In genomic region chr6:108518714-108519576, GRCh38 we compare ENCODE assay signal across 8 cellular contexts. TPM values are rescaled to one million over a fixed set of nuclear protein-coding genes. Genes with fewer than 3 reads are reported as not detected.
DNase-seq lines count a peak whose midpoint lies in the region; ATAC-seq and TF ChIP-seq lines count a peak whose summit lies in the region.

No MANE protein-coding gene starts in this region.

- no peaks in the 10 kb centered on the region for H3F3A ChIP-seq in GM23338 (replicated peaks; ENCODE audit: low read depth)

- H3K9me2 ChIP-seq in GM23338 (ENCODE audit: insufficient read depth) = no peaks in the 10 kb centered on the region

- H3K36me3 ChIP-seq in GM23338 (ENCODE audit: insufficient read depth) = no peaks in the 10 kb centered on the region

- H3K27ac Mint-ChIP-seq in GM23338 = no peak overlapping the region

- H3K4me3 ChIP-seq in GM23338 = no peak overlapping the region

- H3K79me2 ChIP-seq in GM23338 (replicated peaks; ENCODE audit: insufficient read depth) = no peaks in the 10 kb centered on the region

- H3K9me3 Mint-ChIP-seq in GM23338 = peaks cover 9% of the 10 kb centered on the region

- H3K27me3 ChIP-seq in GM23338 (ENCODE audit: insufficient read depth) = no peaks in the 10 kb centered on the region

- H4K20me1 ChIP-seq in GM23338 (replicated peaks; ENCODE audit: insufficient read depth) = no peaks in the 10 kb centered on the region

- H3K4me2 ChIP-seq in GM23338 = no peak overlapping the region

- TF ChIP-seq CTCF in GM23338 (conservative IDR thresholded peaks at IDR 0.05; ENCODE audit: low read depth in 2 of 2) = peak; percentile 68 to 81

- H3K36me3 Mint-ChIP-seq in GM23338 (ENCODE audit: low read depth) = peaks cover 2% of the 10 kb centered on the region

- peak; percentile 50 to 64 for DNase-seq in AML-193 (lab: John Stamatoyannopoulos, UW)
- DNase-seq in GM23338 (ENCODE audit: low spot score) = peak; percentile 76
- peak; percentile 22 for DNase-seq in RPMI8226
- DNase-seq in glomerular visceral epithelial cell (ENCODE audit: extremely low spot score) = peak; percentile 13
- no peak for DNase-seq in hippocampal formation (lab: John Stamatoyannopoulos, UW)
- DNase-seq in C1 segment of cervical spinal cord (lab: John Stamatoyannopoulos, UW) = no peak
- no peak for DNase-seq in stimulated activated CD4-positive, alpha-beta T cell treated with anti-CD3 and anti-CD28 coated beads, Interleukin-2, amount 100 ng/mL, for 48 hours

- peak; percentile 87 for ATAC-seq in GM23338
- ATAC-seq in HG03097 (IDR thresholded peaks at IDR 0.05; ENCODE audit: low FRiP score, unreplicated experiment) = no peak

- no peaks in the 10 kb centered on the region; the same call in 1 of the 3 replicates for H3K4me1 Mint-ChIP-seq in GM23338

- peaks cover 3% of the 10 kb centered on the region for H3K27me3 Mint-ChIP-seq in GM23338 (ENCODE audit: insufficient read depth, low read depth, poor library complexity)

- H3K4me1 ChIP-seq in GM23338 (ENCODE audit: insufficient read depth) = no peaks in the 10 kb centered on the region

- H2AFZ ChIP-seq in GM23338 = no peak overlapping the region

- no peak overlapping the region for H3K4me3 Mint-ChIP-seq in GM23338

- H3K27ac ChIP-seq in GM23338 (ENCODE audit: low read depth) = no peak overlapping the region

TF ChIP-seq in GM23338, 12 proteins besides CTCF, POLR2A, EP300 and RAD21:
- TF ChIP-seq EZH2 (IDR thresholded peaks at IDR 0.05; ENCODE audit: low read depth, unreplicated experiment) (no peak), NANOG (IDR thresholded peaks at IDR 0.05; ENCODE audit: borderline replicate concordance) (no peak), EZH2phosphoT487 (IDR thresholded peaks at IDR 0.05; ENCODE audit: unreplicated experiment) (no peak), ZNF114 (CRISPR knock-in tag; IDR thresholded peaks at IDR 0.05) (no peak), REST (IDR thresholded peaks at IDR 0.05; ENCODE audit: unreplicated experiment) (no peak), JUNB (IDR thresholded peaks at IDR 0.05; ENCODE audit: unreplicated experiment) (no peak), STAT1 (IDR thresholded peaks at IDR 0.05; ENCODE audit: unreplicated experiment) (no peak), ZNF331 (CRISPR knock-in tag; IDR thresholded peaks at IDR 0.05; ENCODE audit: low read depth) (no peak), POLR2AphosphoS5 (IDR thresholded peaks at IDR 0.05; ENCODE audit: low read depth) (no peak), CREB1 (CRISPR knock-in tag; IDR thresholded peaks at IDR 0.05; ENCODE audit: low read depth) (no peak)
- TF ChIP-seq, protein P1, sequence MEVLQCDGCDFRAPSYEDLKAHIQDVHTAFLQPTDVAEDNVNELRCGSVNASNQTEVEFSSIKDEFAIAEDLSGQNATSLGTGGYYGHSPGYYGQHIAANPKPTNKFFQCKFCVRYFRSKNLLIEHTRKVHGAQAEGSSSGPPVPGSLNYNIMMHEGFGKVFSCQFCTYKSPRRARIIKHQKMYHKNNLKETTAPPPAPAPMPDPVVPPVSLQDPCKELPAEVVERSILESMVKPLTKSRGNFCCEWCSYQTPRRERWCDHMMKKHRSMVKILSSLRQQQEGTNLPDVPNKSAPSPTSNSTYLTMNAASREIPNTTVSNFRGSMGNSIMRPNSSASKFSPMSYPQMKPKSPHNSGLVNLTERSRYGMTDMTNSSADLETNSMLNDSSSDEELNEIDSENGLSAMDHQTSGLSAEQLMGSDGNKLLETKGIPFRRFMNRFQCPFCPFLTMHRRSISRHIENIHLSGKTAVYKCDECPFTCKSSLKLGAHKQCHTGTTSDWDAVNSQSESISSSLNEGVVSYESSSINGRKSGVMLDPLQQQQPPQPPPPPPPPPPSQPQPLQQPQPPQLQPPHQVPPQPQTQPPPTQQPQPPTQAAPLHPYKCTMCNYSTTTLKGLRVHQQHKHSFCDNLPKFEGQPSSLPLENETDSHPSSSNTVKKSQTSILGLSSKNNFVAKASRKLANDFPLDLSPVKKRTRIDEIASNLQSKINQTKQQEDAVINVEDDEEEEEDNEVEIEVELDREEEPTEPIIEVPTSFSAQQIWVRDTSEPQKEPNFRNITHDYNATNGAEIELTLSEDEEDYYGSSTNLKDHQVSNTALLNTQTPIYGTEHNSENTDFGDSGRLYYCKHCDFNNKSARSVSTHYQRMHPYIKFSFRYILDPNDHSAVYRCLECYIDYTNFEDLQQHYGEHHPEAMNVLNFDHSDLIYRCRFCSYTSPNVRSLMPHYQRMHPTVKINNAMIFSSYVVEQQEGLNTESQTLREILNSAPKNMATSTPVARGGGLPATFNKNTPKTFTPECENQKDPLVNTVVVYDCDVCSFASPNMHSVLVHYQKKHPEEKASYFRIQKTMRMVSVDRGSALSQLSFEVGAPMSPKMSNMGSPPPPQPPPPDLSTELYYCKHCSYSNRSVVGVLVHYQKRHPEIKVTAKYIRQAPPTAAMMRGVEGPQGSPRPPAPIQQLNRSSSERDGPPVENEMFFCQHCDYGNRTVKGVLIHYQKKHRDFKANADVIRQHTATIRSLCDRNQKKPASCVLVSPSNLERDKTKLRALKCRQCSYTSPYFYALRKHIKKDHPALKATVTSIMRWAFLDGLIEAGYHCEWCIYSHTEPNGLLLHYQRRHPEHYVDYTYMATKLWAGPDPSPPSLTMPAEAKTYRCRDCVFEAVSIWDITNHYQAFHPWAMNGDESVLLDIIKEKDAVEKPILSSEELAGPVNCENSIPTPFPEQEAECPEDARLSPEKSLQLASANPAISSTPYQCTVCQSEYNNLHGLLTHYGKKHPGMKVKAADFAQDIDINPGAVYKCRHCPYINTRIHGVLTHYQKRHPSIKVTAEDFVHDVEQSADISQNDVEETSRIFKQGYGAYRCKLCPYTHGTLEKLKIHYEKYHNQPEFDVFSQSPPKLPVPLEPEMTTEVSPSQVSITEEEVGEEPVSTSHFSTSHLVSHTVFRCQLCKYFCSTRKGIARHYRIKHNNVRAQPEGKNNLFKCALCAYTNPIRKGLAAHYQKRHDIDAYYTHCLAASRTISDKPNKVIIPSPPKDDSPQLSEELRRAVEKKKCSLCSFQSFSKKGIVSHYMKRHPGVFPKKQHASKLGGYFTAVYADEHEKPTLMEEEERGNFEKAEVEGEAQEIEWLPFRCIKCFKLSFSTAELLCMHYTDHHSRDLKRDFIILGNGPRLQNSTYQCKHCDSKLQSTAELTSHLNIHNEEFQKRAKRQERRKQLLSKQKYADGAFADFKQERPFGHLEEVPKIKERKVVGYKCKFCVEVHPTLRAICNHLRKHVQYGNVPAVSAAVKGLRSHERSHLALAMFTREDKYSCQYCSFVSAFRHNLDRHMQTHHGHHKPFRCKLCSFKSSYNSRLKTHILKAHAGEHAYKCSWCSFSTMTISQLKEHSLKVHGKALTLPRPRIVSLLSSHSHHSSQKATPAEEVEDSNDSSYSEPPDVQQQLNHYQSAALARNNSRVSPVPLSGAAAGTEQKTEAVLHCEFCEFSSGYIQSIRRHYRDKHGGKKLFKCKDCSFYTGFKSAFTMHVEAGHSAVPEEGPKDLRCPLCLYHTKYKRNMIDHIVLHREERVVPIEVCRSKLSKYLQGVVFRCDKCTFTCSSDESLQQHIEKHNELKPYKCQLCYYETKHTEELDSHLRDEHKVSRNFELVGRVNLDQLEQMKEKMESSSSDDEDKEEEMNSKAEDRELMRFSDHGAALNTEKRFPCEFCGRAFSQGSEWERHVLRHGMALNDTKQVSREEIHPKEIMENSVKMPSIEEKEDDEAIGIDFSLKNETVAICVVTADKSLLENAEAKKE (CRISPR knock-in tag; IDR thresholded peaks at IDR 0.05) = no peak
- TF ChIP-seq, protein P2, sequence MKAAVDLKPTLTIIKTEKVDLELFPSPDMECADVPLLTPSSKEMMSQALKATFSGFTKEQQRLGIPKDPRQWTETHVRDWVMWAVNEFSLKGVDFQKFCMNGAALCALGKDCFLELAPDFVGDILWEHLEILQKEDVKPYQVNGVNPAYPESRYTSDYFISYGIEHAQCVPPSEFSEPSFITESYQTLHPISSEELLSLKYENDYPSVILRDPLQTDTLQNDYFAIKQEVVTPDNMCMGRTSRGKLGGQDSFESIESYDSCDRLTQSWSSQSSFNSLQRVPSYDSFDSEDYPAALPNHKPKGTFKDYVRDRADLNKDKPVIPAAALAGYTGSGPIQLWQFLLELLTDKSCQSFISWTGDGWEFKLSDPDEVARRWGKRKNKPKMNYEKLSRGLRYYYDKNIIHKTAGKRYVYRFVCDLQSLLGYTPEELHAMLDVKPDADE (IDR thresholded peaks at IDR 0.05) = no peak

RNA-seq across cellular contexts. Expression of gene FOXO3, which starts 41.8 kb away (rescaled TPM):
- 20.2 and 20.4 TPM in 2 replicates for total RNA-seq in GM23338 (2014; rRNA removed; shearing (Covaris generic))
- 9.1 and 9.8 TPM in 2 replicates for polyA plus RNA-seq in GM23338 (2016; fragmentation: Nextera tagmentation; extraction: Ambion mirVana)

Comparison
In these comparisons a context has a peak if more than half of its experiments do, and no peak if none do; other contexts are left out.
1. DNase-seq: peak in AML-193 (2 of 2), GM23338 (single experiment), RPMI8226 (single experiment) and glomerular visceral epithelial cell (single experiment); none in hippocampal formation (0 of 2), C1 segment of cervical spinal cord (0 of 14) and stimulated activated CD4-positive, alpha-beta T cell treated with anti-CD3 and anti-CD28 coated beads, Interleukin-2, amount 100 ng/mL, for 48 hours (0 of 2).